Comparison of ENCODE assay signal across 8 cellular contexts in genomic region chr6:27808242-27809066, GRCh38.
DNase-seq lines count a peak whose midpoint lies in the region; ATAC-seq and TF ChIP-seq lines count a peak whose summit lies in the region.
"Not testable (repeated sequence)": the region's sequence is repeated elsewhere in the genome, so short reads cannot be mapped to it uniquely, and the experiment has no call there.

No MANE protein-coding gene starts in this region.

- H3K9me3 Mint-ChIP-seq in nephron progenitor cell: not testable (repeated sequence)

- 9 to 13% methylated on average over 14 to 25 of the region's 43 CpGs for WGBS in upper lobe of left lung, 2 donors

- H3K9me3 ChIP-seq in T-helper 17 cell (ENCODE audit: control insufficient read depth, low read length, poor library complexity, severe bottlenecking); upper lobe of left lung: not testable (repeated sequence)

- TF ChIP-seq EP300 in upper lobe of left lung (IDR thresholded peaks at IDR 0.05): not testable (repeated sequence)

- peak overlapping the region; percentile 96 for H3K27ac Mint-ChIP-seq in T-helper 17 cell
- peak overlapping the region; percentile 99 for H3K27ac Mint-ChIP-seq in nephron progenitor cell

- H3K27ac ChIP-seq in brain microvascular endothelial cell (peak overlapping the region; percentile 51), upper lobe of left lung (peak overlapping the region; percentile 79 to 91 (median 88))

- intact Hi-C loops in left cardiac atrium (cut with DNase I): not testable (repeated sequence)

- not testable (repeated sequence) for TF ChIP-seq CTCF in brain microvascular endothelial cell (IDR thresholded peaks at IDR 0.05; ENCODE audit: low read depth, low read length, missing control alignments); nephron progenitor cell (IDR thresholded peaks at IDR 0.05)
- TF ChIP-seq CTCF in upper lobe of left lung (IDR thresholded peaks at IDR 0.05): peak in 1 of 6 experiments; percentile 6

- not testable (repeated sequence) for H3K27me3 ChIP-seq in brain microvascular endothelial cell (replicated peaks); upper lobe of left lung

- in situ Hi-C loops in brain microvascular endothelial cell (cut with HindIII; ENCODE audit: low pct_ligation_motif_present, low sequenced_read_pairs): not testable (repeated sequence)

- H3K36me3 ChIP-seq in brain microvascular endothelial cell (replicated peaks); upper lobe of left lung: not testable (repeated sequence)

- peak; percentile 56 for DNase-seq in NCI-H146 (lab: John Stamatoyannopoulos, UW)
- not testable (repeated sequence) for DNase-seq in T-helper 17 cell, brain microvascular endothelial cell, left cardiac atrium, nephron progenitor cell, upper lobe of left lung

- peak overlapping the region; percentile 95 for H3K4me3 Mint-ChIP-seq in T-helper 17 cell
- peak overlapping the region; percentile 92 for H3K4me3 Mint-ChIP-seq in nephron progenitor cell

- H3K4me1 Mint-ChIP-seq in T-helper 17 cell (peaks cover 24% of the 10 kb centered on the region), nephron progenitor cell (peaks cover 71% of the 10 kb centered on the region)

- not testable (repeated sequence) for H3K36me3 Mint-ChIP-seq in T-helper 17 cell (ENCODE audit: low read depth); nephron progenitor cell (ENCODE audit: low read depth)

- not testable (repeated sequence) for TF ChIP-seq POLR2A in upper lobe of left lung (IDR thresholded peaks at IDR 0.05)

- not testable (repeated sequence) for H3K27me3 Mint-ChIP-seq in T-helper 17 cell; nephron progenitor cell (ENCODE audit: low read depth, poor library complexity)

- H3K4me3 ChIP-seq in GM08714 (ENCODE audit: low read length) (peak overlapping the region; percentile 85), brain microvascular endothelial cell (ENCODE audit: low read depth, low read length) (peak overlapping the region; percentile 67), upper lobe of left lung (peak overlapping the region in 3 of 4 donors; percentile 56 to 70 (median 57))

- H3K4me1 ChIP-seq in upper lobe of left lung: peaks cover 14 to 30% (median 19%) of the 10 kb centered on the region in 4 donors

- ATAC-seq in HG02678 (IDR thresholded peaks at IDR 0.05; ENCODE audit: unreplicated experiment): peak; percentile 14
- peak; percentile 35 for ATAC-seq in T-helper 17 cell
- peak; percentile 1 to 2 for ATAC-seq in left cardiac atrium
- ATAC-seq in upper lobe of left lung (ENCODE audit: low FRiP score in 2 of 2): peak in 1 of 2 donors; percentile 9
